Comparison of ENCODE assay signal across 3 cellular contexts in the genomic region with DNA sequence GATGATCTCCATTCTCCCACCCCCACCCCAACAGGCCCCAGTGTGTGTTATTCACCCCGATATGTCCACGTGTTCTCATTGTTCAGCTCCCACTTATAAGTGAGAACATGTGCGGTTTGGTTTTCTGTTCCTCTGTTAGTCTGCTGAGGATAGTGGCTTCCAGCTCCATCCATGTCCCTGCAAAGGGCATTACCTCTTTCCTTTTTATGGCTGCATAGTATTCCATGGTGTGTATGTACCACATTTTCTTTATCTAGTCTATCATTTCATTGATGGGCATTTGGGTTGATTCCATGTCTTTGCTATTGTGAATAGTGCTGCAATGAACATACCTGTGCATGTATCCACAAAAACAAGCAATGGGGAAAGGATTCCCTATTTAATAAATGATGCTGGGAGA.
A peak's percentile ranks its signal among the peaks of the same experiment; 100 is the strongest.
DNase-seq lines count a peak whose midpoint lies in the region; ATAC-seq, FAIRE-seq and TF ChIP-seq lines count a peak whose summit lies in the region.
"Not testable (repeated sequence)": the region's sequence is repeated elsewhere in the genome, so short reads cannot be mapped to it uniquely, and the experiment has no call there.

No MANE protein-coding gene starts in this region.

- H3K4me1 ChIP-seq in HEK293 (ENCODE audit: control insufficient read depth, insufficient read depth, low read length); K562 (replicated peaks in 1 of 2; ENCODE audit: control insufficient read depth in 2 of 2, insufficient read depth in 2 of 2, low read length in 2 of 2): not testable (repeated sequence)

- H3K79me2 ChIP-seq in K562 (ENCODE audit: control insufficient read depth, insufficient read depth, low read length) = not testable (repeated sequence)

- not testable (repeated sequence) for TF ChIP-seq POLR2A in K562 (conservative IDR thresholded peaks at IDR 0.05)

- not testable (repeated sequence) for FAIRE-seq in K562 (lab: Jason Lieb, UNC)

- H3K4me2 ChIP-seq in K562 (ENCODE audit: insufficient read depth, low read length) = not testable (repeated sequence)

- H3K4me3 ChIP-seq in HEK293 (ENCODE audit: low read depth, low read length); K562: not testable (repeated sequence)

- H3K4me3 Mint-ChIP-seq in central memory CD8-positive, alpha-beta T cell = not testable (repeated sequence)

- peak overlapping the region; percentile 12 for H3K27ac Mint-ChIP-seq in central memory CD8-positive, alpha-beta T cell (ENCODE audit: low read depth)

- CTCF ChIA-PET in HEK293 (lab: Yijun Ruan, JAX) = interaction anchor here (0.6 kb wide), 1 partner anchor 51 kb away, joined by 3 read pairs; no protein-coding TSS in a partner anchor
- CTCF ChIA-PET in K562 (lab: Yijun Ruan, JAX; ENCODE audit: low intra/inter-chr PET ratio) = not testable (repeated sequence)

- H3K9me3 ChIP-seq in HEK293 (ENCODE audit: control insufficient read depth, insufficient read depth, low read depth, low read length); K562 (replicated peaks; ENCODE audit: control insufficient read depth, insufficient read depth, low read depth, low read length): not testable (repeated sequence)

- not testable (repeated sequence) for H3K27ac ChIP-seq in HEK293 (ENCODE audit: extremely low read depth, low read depth, low read length); K562 (ENCODE audit: extremely low read depth, low read depth, low read length)

- TF ChIP-seq EP300 in K562 (IDR thresholded peaks at IDR 0.05; ENCODE audit: low read length) = not testable (repeated sequence)

- 94% methylated on average over 3 of the region's 3 CpGs for WGBS in K562 (ENCODE audit: insufficient coverage, low coverage, missing lambda C conversion rate)

- intact Hi-C loops in K562 (cut with micrococcal nuclease) = not testable (repeated sequence)

- not testable (repeated sequence) for BruUV-seq in K562 (replicated peaks; lab: Mats Ljungman, UMichigan)

- ATAC-seq in K562; central memory CD8-positive, alpha-beta T cell (replicated peaks; ENCODE audit: extremely low read depth, poor library complexity, severe bottlenecking): not testable (repeated sequence)

- H3K27me3 ChIP-seq in K562 (ENCODE audit: control insufficient read depth in 2 of 2, insufficient read depth in 2 of 2, low read length in 2 of 2) = not testable (repeated sequence)

- not testable (repeated sequence) for H3K36me3 ChIP-seq in HEK293 (ENCODE audit: control insufficient read depth in 2 of 2, insufficient read depth in 1 of 2, low read length in 2 of 2)
- peaks cover 15% of the 10 kb centered on the region for H3K36me3 ChIP-seq in K562 (ENCODE audit: control insufficient read depth, insufficient read depth, low read length)

- POLR2A ChIA-PET in HEK293 (lab: Yijun Ruan, JAX); K562 (lab: Yijun Ruan, JAX): not testable (repeated sequence)

- not testable (repeated sequence) for H4K20me1 ChIP-seq in K562 (replicated peaks; ENCODE audit: control insufficient read depth, insufficient read depth, low read length)

- H3K9me3 Mint-ChIP-seq in central memory CD8-positive, alpha-beta T cell = not testable (repeated sequence)

- H2AFZ ChIP-seq in K562 (ENCODE audit: low read depth, low read length) = not testable (repeated sequence)

- not testable (repeated sequence) for TF ChIP-seq RAD21 in K562 (CRISPR knock-in tag; conservative IDR thresholded peaks at IDR 0.05 in 1 of 2, IDR thresholded peaks at IDR 0.05 in 1 of 2)

- H3K4me1 Mint-ChIP-seq in central memory CD8-positive, alpha-beta T cell = not testable (repeated sequence)

- in situ Hi-C loops in K562 (cut with MboI) = not testable (repeated sequence)

- not testable (repeated sequence) for DNase-seq in K562 (ENCODE audit: extremely low read depth in 1 of 4, low spot score in 3 of 4); central memory CD8-positive, alpha-beta T cell (ENCODE audit: low spot score in 2 of 2)

- H3K36me3 Mint-ChIP-seq in central memory CD8-positive, alpha-beta T cell (ENCODE audit: insufficient read depth) = not testable (repeated sequence)

- H3K9ac ChIP-seq in K562 (ENCODE audit: insufficient read depth in 1 of 2, low read depth in 2 of 2, low read length in 2 of 2) = not testable (repeated sequence)

- TF ChIP-seq CTCF in HEK293 (tag by site-specific recombination; IDR thresholded peaks at IDR 0.05); K562 (IDR thresholded peaks at IDR 0.05 in 2 of 3, conservative IDR thresholded peaks at IDR 0.05 in 1 of 3; ENCODE audit: insufficient read depth in 2 of 3, low read depth in 1 of 3, low read length in 3 of 3): not testable (repeated sequence)

- not testable (repeated sequence) for H3K27me3 Mint-ChIP-seq in central memory CD8-positive, alpha-beta T cell

- H3K9me1 ChIP-seq in K562 (ENCODE audit: control insufficient read depth, insufficient read depth, low read length) = not testable (repeated sequence)

TF ChIP-seq in HEK293, 187 proteins besides CTCF, POLR2A, EP300 and RAD21:
- peak; percentile 77 for TF ChIP-seq ZNF146 (tag by site-specific recombination; IDR thresholded peaks at IDR 0.05)

TF ChIP-seq in K562, 482 proteins besides CTCF, POLR2A, EP300 and RAD21:
- TF ChIP-seq ZNF146 (CRISPR knock-in tag; IDR thresholded peaks at IDR 0.05; ENCODE audit: unreplicated experiment) = peak; percentile 76
